8 cellular contexts compared by ENCODE assay signal in the genomic region with DNA sequence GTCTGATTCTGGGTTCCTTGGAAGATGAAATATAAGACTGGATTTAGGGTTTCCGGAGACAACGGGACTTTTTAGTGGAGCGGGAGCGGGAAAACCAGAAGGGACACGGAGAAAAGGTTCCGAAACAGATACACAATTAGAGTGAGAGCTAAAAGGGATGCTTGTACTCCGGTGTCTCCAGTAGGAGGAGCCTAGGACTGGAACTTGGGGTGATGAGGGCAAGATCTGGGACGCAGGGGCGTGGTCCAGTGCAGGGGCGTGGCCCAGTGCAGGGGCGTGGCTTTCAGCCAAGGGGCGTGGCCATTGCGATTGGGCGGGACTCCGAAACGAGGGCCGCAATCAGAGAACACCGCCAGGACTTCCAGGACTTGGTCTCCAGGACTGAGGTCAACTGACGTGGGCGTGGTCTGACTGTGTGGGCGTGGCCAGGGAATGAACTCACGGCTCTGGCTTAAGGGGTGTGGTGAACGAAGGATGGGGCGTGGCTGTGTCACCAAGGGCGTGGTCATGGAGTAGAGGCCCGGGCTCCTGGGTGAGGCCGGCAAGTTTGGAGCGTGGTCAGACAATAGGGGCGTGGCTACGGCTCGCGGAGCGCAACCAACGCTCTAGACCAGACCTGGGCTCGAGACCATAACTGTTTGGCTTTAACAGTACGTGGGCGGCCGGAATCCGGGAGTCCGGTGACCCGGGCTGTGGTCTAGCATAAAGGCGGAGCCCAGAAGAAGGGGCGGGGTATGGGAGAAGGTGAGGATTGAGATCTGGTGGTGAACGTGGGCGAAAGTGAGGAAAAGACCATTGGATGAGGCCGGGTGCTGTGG.
DNase-seq lines count a peak whose midpoint lies in the region; ATAC-seq and FAIRE-seq lines count a peak whose summit lies in the region.

A gene (plus strand): TSS at position 613 of the 818 bp plus-strand sequence. CDS start 122 bp downstream, at position 735.

- FAIRE-seq in colon (lab: Jason Lieb, UNC), result peak; percentile 87

- DNase-seq in AG08396 (ENCODE audit: low spot score) (peak; percentile 99), NCI-H128 (lab: John Stamatoyannopoulos, UW; ENCODE audit: unreplicated experiment) (peak; percentile 55), kidney glomerular epithelial cell (lab: John Stamatoyannopoulos, UW) (peak; percentile 99)
- DNase-seq in activated CD4-positive, CD25-positive, alpha-beta regulatory T cell treated with anti-CD3 and anti-CD28 coated beads, Interleukin-2, amount 50 U/mL, for 72 hours, result peak; percentile 80
- DNase-seq in stimulated activated CD4-positive, alpha-beta T cell treated with anti-CD3 and anti-CD28 coated beads, Interleukin-15, amount 100 ng/mL, for 24 hours, result peak; percentile 88

- peak; percentile 57 for ATAC-seq in GM21526 (IDR thresholded peaks at IDR 0.05; ENCODE audit: low FRiP score, unreplicated experiment)
- no peak for ATAC-seq in GM19467 (IDR thresholded peaks at IDR 0.05; ENCODE audit: unreplicated experiment)
